8 cellular contexts compared by ENCODE assay signal in the genomic region with DNA sequence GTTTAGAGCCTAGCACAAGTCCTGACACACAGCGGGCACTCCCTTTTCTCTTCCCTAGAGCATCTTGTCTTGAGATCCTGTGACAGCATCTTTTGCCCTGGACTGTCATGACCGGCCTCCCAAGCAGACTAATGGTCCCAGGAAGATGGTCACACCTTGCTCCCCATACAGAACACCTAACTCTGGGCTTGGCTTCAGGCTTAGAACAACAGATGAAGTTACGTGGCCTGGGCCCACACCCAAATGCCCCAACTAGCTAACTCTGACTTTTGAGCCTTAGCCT. TPM values are rescaled to one million over a fixed set of nuclear protein-coding genes. Genes with fewer than 3 reads are reported as not detected.
DNase-seq lines count a peak whose midpoint lies in the region; FAIRE-seq and TF ChIP-seq lines count a peak whose summit lies in the region.

No MANE protein-coding gene starts in this region.

- H2BK5ac ChIP-seq in H1 (ENCODE audit: low read depth, low read length), result peak overlapping the region; percentile 67; the same call in 1 of the 2 replicates

- H3K14ac ChIP-seq in H1 (ENCODE audit: insufficient read length), result no peak overlapping the region

- no peaks in the 10 kb centered on the region for H3K27me3 ChIP-seq in BLaER1 treated with 17β-estradiol and CSF1 and Interleukin-3, amounts not matched to agents 10 nM and 100 nM
- H3K27me3 ChIP-seq in MM.1S (replicated peaks; ENCODE audit: insufficient read depth, low read length) (no peaks in the 10 kb centered on the region; the same call in 1 of the 2 replicates), H1 (replicated peaks in 1 of 4; ENCODE audit: control insufficient read depth in 3 of 4, extremely low read depth in 1 of 4, insufficient read depth in 3 of 4, low read length in 3 of 4) (peaks cover 0 to 2% (median 0%) of the 10 kb centered on the region in 4 experiments; a peak in 2 of 7 replicates), neuron (ENCODE audit: insufficient read depth, low read length) (no peaks in the 10 kb centered on the region)

- peaks cover 8% of the 10 kb centered on the region; the same call in 1 of the 2 replicates for H3K23me2 ChIP-seq in H1 (ENCODE audit: low read depth, low read length)

- H3K79me1 ChIP-seq in H1 (ENCODE audit: low read depth, low read length), result peaks cover 8% of the 10 kb centered on the region; the same call in 1 of the 2 replicates

- TF ChIP-seq CTCF in MM.1S (IDR thresholded peaks at IDR 0.05; ENCODE audit: low read length) (no peak), H1 (IDR thresholded peaks at IDR 0.05; ENCODE audit: control extremely low read depth in 1 of 3, insufficient read depth in 1 of 3, low read depth in 1 of 3, low read length in 3 of 3) (no peak)

- H3K79me2 ChIP-seq in MM.1S (ENCODE audit: low read length) (peaks cover 40% of the 10 kb centered on the region), H1 (ENCODE audit: control insufficient read depth in 1 of 2, insufficient read depth in 2 of 2, low read length in 2 of 2) (peaks cover 0 to 30% of the 10 kb centered on the region in 2 experiments; a peak in 2 of 4 replicates)

- H4K91ac ChIP-seq in H1 (replicated peaks; ENCODE audit: insufficient read length, low read length), result peak overlapping the region; percentile 6

- FAIRE-seq in H1 (lab: Jason Lieb, UNC), result no peak
- no peak for FAIRE-seq in frontal cortex (lab: Jason Lieb, UNC)
- no peak for FAIRE-seq in GM12891 (lab: Jason Lieb, UNC)

- H3K4me3 ChIP-seq in BLaER1 treated with 17β-estradiol and CSF1 and Interleukin-3, amounts not matched to agents 10 nM and 100 nM, result peak overlapping the region in 9 of 10 experiments; percentile 77 to 98 (median 92); a peak in 18 of 20 replicates
- peak overlapping the region; percentile 79 for H3K4me3 ChIP-seq in MM.1S (ENCODE audit: low read length)
- peak overlapping the region in 1 of 4 experiments; percentile 85; a peak in 3 of 8 replicates for H3K4me3 ChIP-seq in H1 (ENCODE audit: extremely low read depth in 1 of 4, insufficient read depth in 2 of 4, low read depth in 3 of 4, low read length in 4 of 4)
- peak overlapping the region; percentile 47 for H3K4me3 ChIP-seq in neuron (ENCODE audit: low read length)

- H3K9ac ChIP-seq in BLaER1 treated with 17β-estradiol and CSF1 and Interleukin-3, amounts not matched to agents 10 nM and 100 nM, result peak overlapping the region; percentile 81 to 94 (median 90); a peak in 21 of 22 replicates
- H3K9ac ChIP-seq in MM.1S (ENCODE audit: low read length) (peak overlapping the region; percentile 92), H1 (replicated peaks in 1 of 4; ENCODE audit: extremely low read depth in 1 of 4, low read depth in 3 of 4, low read length in 3 of 4) (peak overlapping the region in 2 of 4 experiments; percentile 1 to 6; a peak in 3 of 7 replicates)

- CTCF ChIA-PET in H1 (lab: Charles Lee; ENCODE audit: partially characterized antibody), result interaction anchor here (2.1 to 3.6 kb wide), 3 partner anchors 53 to 123 kb away, joined by 5 to 20 read pairs (median 9); no protein-coding TSS in a partner anchor

- H2BK15ac ChIP-seq in H1 (ENCODE audit: low read length), result peak overlapping the region; percentile 46; the same call in 1 of the 2 replicates

- no peaks in the 10 kb centered on the region for H3K9me2 ChIP-seq in MM.1S (replicated peaks; ENCODE audit: insufficient read depth, low read length)

- H3K4me2 ChIP-seq in BLaER1 treated with 17β-estradiol and CSF1 and Interleukin-3, amounts not matched to agents 10 nM and 100 nM, result peak overlapping the region; percentile 84 to 98 (median 91)
- H3K4me2 ChIP-seq in MM.1S (ENCODE audit: low read depth, low read length) (peak overlapping the region; percentile 97), H1 (ENCODE audit: insufficient read depth in 1 of 2, low read depth in 2 of 2, low read length in 2 of 2) (peak overlapping the region; percentile 66 to 71)

- no peak overlapping the region; the same call in 1 of the 2 replicates for H2BK20ac ChIP-seq in H1 (ENCODE audit: low read length)

- peaks cover 41 to 61% (median 47%) of the 10 kb centered on the region in 10 experiments for H3K4me1 ChIP-seq in BLaER1 treated with 17β-estradiol and CSF1 and Interleukin-3, amounts not matched to agents 10 nM and 100 nM
- H3K4me1 ChIP-seq in MM.1S (ENCODE audit: low read length) (peaks cover 6% of the 10 kb centered on the region), H1 (replicated peaks in 1 of 4; ENCODE audit: control insufficient read depth in 3 of 4, insufficient read depth in 4 of 4, low read length in 3 of 4) (peaks cover 0 to 5% (median 2%) of the 10 kb centered on the region in 4 experiments; a peak in 2 of 7 replicates), neuron (ENCODE audit: insufficient read depth, low read length) (peaks cover 20% of the 10 kb centered on the region)

- TF ChIP-seq RAD21 in H1 (IDR thresholded peaks at IDR 0.05 in 1 of 2, conservative IDR thresholded peaks at IDR 0.05 in 1 of 2; ENCODE audit: low read depth in 2 of 2, low read length in 2 of 2), result no peak

- H3K9me3 ChIP-seq in BLaER1 treated with 17β-estradiol and CSF1 and Interleukin-3, amounts not matched to agents 10 nM and 100 nM (replicated peaks in 1 of 11), result no peaks in the 10 kb centered on the region
- H3K9me3 ChIP-seq in MM.1S (replicated peaks; ENCODE audit: insufficient read depth, low read length) (no peaks in the 10 kb centered on the region), H1 (ENCODE audit: insufficient read depth in 2 of 2, low read depth in 1 of 2, low read length in 1 of 2) (no peaks in the 10 kb centered on the region), neuron (ENCODE audit: low read length) (no peaks in the 10 kb centered on the region)

- DNase-seq in MM.1S (no peak), H1 (ENCODE audit: low read depth in 1 of 2, low spot score in 2 of 2) (no peak), GM19238 (ENCODE audit: insufficient read length, low spot score) (no peak), frontal cortex (ENCODE audit: low spot score in 2 of 2) (no peak), anterior cingulate cortex (lab: John Stamatoyannopoulos, UW) (no peak), GM12891 (ENCODE audit: insufficient read length, low spot score) (no peak)

- peak overlapping the region; percentile 95; the same call in 1 of the 2 replicates for H4K8ac ChIP-seq in H1 (ENCODE audit: extremely low read depth, insufficient read depth, low read length)

- H3K56ac ChIP-seq in H1 (replicated peaks; ENCODE audit: insufficient read length, low read depth, low read length), result no peak overlapping the region

- H2AFZ ChIP-seq in MM.1S (ENCODE audit: low read length), result peak overlapping the region; percentile 90
- no peak overlapping the region for H2AFZ ChIP-seq in H1 (ENCODE audit: low read length)
- H2AFZ ChIP-seq in neuron (ENCODE audit: low read depth, low read length), result no peak overlapping the region

- no peak overlapping the region for H2BK120ac ChIP-seq in H1 (replicated peaks; ENCODE audit: low read depth, low read length)

- H3K36me3 ChIP-seq in BLaER1 treated with 17β-estradiol and CSF1 and Interleukin-3, amounts not matched to agents 10 nM and 100 nM, result peaks cover 24 to 32% (median 28%) of the 10 kb centered on the region in 11 experiments
- H3K36me3 ChIP-seq in MM.1S (replicated peaks; ENCODE audit: insufficient read depth, low read length) (no peaks in the 10 kb centered on the region), H1 (ENCODE audit: control insufficient read depth in 2 of 4, insufficient read depth in 4 of 4, low read length in 3 of 4) (peaks cover 0 to 3% (median 1%) of the 10 kb centered on the region in 4 experiments; a peak in 4 of 8 replicates), neuron (ENCODE audit: insufficient read depth, low read length) (peaks cover 6% of the 10 kb centered on the region)

- no peak overlapping the region; the same call in 1 of the 2 replicates for H2AK5ac ChIP-seq in H1 (ENCODE audit: low read depth, low read length)

- peaks cover 7 to 34% (median 16%) of the 10 kb centered on the region in 11 experiments; a peak in 15 of 22 replicates for H4K20me1 ChIP-seq in BLaER1 treated with 17β-estradiol and CSF1 and Interleukin-3, amounts not matched to agents 10 nM and 100 nM
- H4K20me1 ChIP-seq in MM.1S (ENCODE audit: insufficient read depth, low read length) (no peaks in the 10 kb centered on the region), H1 (replicated peaks in 1 of 2; ENCODE audit: control insufficient read depth in 1 of 2, insufficient read depth in 2 of 2, low read length in 2 of 2) (peaks cover 0 to 3% of the 10 kb centered on the region in 2 experiments)

- H3K23ac ChIP-seq in H1 (ENCODE audit: insufficient read length), result no peak overlapping the region

- H3K27ac ChIP-seq in BLaER1 treated with 17β-estradiol and CSF1 and Interleukin-3, amounts not matched to agents 10 nM and 100 nM, result peak overlapping the region; percentile 81 to 92 (median 88)
- H3K27ac ChIP-seq in MM.1S (ENCODE audit: low read length), result no peak overlapping the region
- no peak overlapping the region for H3K27ac ChIP-seq in H1 (ENCODE audit: low read depth, low read length)

- TF ChIP-seq POLR2A in H1 (IDR thresholded peaks at IDR 0.05; ENCODE audit: control extremely low read depth in 1 of 2, low read depth in 2 of 2, low read length in 2 of 2) (no peak), GM12891 (IDR thresholded peaks at IDR 0.05; ENCODE audit: low read depth, low read length) (no peak)

- WGBS in H1 (ENCODE audit: extremely low coverage in 1 of 2, insufficient coverage in 1 of 2, insufficient read length in 1 of 2, insufficient replicate concordance in 2 of 2, low coverage in 1 of 2, low lambda C conversion rate in 2 of 2, missing lambda C conversion rate in 1 of 2), 2 experiments, result 89% methylated on average over 3 of the region's 3 CpGs; no CpG with 5 or more reads in 1 of the 2 experiments

- POLR2A ChIA-PET in H1 (lab: Charles Lee; ENCODE audit: partially characterized antibody), result interaction anchor here (1.2 to 3.3 kb wide), 4 partner anchors 17 to 142 kb away, joined by 3 to 18 read pairs (median 4); a partner anchor contains a TSS

- no peaks in the 10 kb centered on the region for H3F3A ChIP-seq in MM.1S (ENCODE audit: insufficient read depth, low read length)

- no peak overlapping the region for H3K18ac ChIP-seq in H1 (ENCODE audit: extremely low read depth, low read length)

- no peak for TF ChIP-seq EP300 in H1 (IDR thresholded peaks at IDR 0.05; ENCODE audit: borderline replicate concordance in 1 of 2, low read depth in 2 of 2, low read length in 2 of 2)

- 0 out of 2 replicates have a peak overlapping the region, but pooled peaks have one; percentile 35 for H2BK12ac ChIP-seq in H1 (ENCODE audit: low read depth, low read length)

- H3K4ac ChIP-seq in H1 (replicated peaks; ENCODE audit: insufficient read length, low read depth, low read length), result peak overlapping the region; percentile 48

- H4K5ac ChIP-seq in H1 (ENCODE audit: insufficient read length, low read depth, low read length), result peak overlapping the region; percentile 42

RNA-seq across cellular contexts. Expression of a gene that starts 0.8 kb away (rescaled TPM):
- 35.2 and 36.3 TPM in 2 replicates for total RNA-seq in H1 (2021; fragmentation: NEBNext Ultra II Directional; extraction: Animal tissue kit (Norgen Biotek cat#: 25700))
- 31.5 and 43.9 TPM in 2 replicates for polyA plus RNA-seq in H1 (2011; rRNA removed)
- polyA plus RNA-seq in H1 (2011; cell fraction: cytosol; rRNA removed), result 35.7 TPM
- 57.3 TPM for polyA plus RNA-seq in H1 (2011; cell fraction: nucleus; rRNA removed)
- 24.6 to 29.9 TPM (median 26.4 TPM) in 4 replicates for polyA plus RNA-seq in H1 (2012, experiment 1 of 2)
- polyA plus RNA-seq in H1 (2012, experiment 2 of 2), result 31.3 TPM
- 15.2 TPM for polyA plus RNA-seq in H1 (2013, experiment 1 of 2)
- polyA plus RNA-seq in H1 (2013, experiment 2 of 2), result 15.8 TPM
- polyA minus RNA-seq in H1 (2011; rRNA and poly(A)+ RNA removed), result 93.9 and 111 TPM in 2 replicates
- 35.8 TPM for polyA minus RNA-seq in H1 (2011; cell fraction: cytosol; rRNA and poly(A)+ RNA removed)
- 20.8 TPM for polyA minus RNA-seq in H1 (2011; cell fraction: nucleus; rRNA and poly(A)+ RNA removed)
- 51.4 TPM for total RNA-seq in frontal cortex
- polyA plus RNA-seq in GM12891 (2012; ENCODE audit: low read depth, missing spikeins), result 8.2 TPM

RNA-seq across cellular contexts. Expression of a gene that starts 12.6 kb away (rescaled TPM):
- total RNA-seq in H1 (2021; fragmentation: NEBNext Ultra II Directional; extraction: Animal tissue kit (Norgen Biotek cat#: 25700)), result 0.50 and 0.54 TPM in 2 replicates
- polyA plus RNA-seq in H1 (2011; rRNA removed), result 0.60 and 0.96 TPM in 2 replicates
- polyA plus RNA-seq in H1 (2011; cell fraction: cytosol; rRNA removed), result 0.89 TPM
- polyA plus RNA-seq in H1 (2011; cell fraction: nucleus; rRNA removed), result 6.2 TPM
- polyA plus RNA-seq in H1 (2012, experiment 1 of 2), result 0.38 to 0.50 TPM (median 0.42 TPM) in 4 replicates
- polyA plus RNA-seq in H1 (2012, experiment 2 of 2), result not detected
- polyA plus RNA-seq in H1 (2013, experiment 1 of 2), result 0.18 TPM
- polyA plus RNA-seq in H1 (2013, experiment 2 of 2), result 0.17 TPM
- polyA minus RNA-seq in H1 (2011; rRNA and poly(A)+ RNA removed), result 0.66 and 0.71 TPM in 2 replicates
- polyA minus RNA-seq in H1 (2011; cell fraction: cytosol; rRNA and poly(A)+ RNA removed), result not detected
- 1.00 TPM for polyA minus RNA-seq in H1 (2011; cell fraction: nucleus; rRNA and poly(A)+ RNA removed)
- total RNA-seq in frontal cortex, result not detected
- polyA plus RNA-seq in GM12891 (2012; ENCODE audit: low read depth, missing spikeins), result not detected

RNA-seq across cellular contexts. Expression of a gene that starts 15.9 kb away (rescaled TPM):
- total RNA-seq in H1 (2021; fragmentation: NEBNext Ultra II Directional; extraction: Animal tissue kit (Norgen Biotek cat#: 25700)), result 1.3 and 1.8 TPM in 2 replicates
- 4.7 and 4.8 TPM in 2 replicates for polyA plus RNA-seq in H1 (2011; rRNA removed)
- polyA plus RNA-seq in H1 (2011; cell fraction: cytosol; rRNA removed), result 3.4 TPM
- 4.0 TPM for polyA plus RNA-seq in H1 (2011; cell fraction: nucleus; rRNA removed)
- polyA plus RNA-seq in H1 (2012, experiment 1 of 2), result 0.70 to 2.1 TPM (median 1.8 TPM) in 4 replicates
- 1.6 TPM for polyA plus RNA-seq in H1 (2012, experiment 2 of 2)
- 1.7 TPM for polyA plus RNA-seq in H1 (2013, experiment 1 of 2)
- polyA plus RNA-seq in H1 (2013, experiment 2 of 2), result 1.7 TPM
- 1.6 and 2.1 TPM in 2 replicates for polyA minus RNA-seq in H1 (2011; rRNA and poly(A)+ RNA removed)
- polyA minus RNA-seq in H1 (2011; cell fraction: cytosol; rRNA and poly(A)+ RNA removed), result 1.1 TPM
- polyA minus RNA-seq in H1 (2011; cell fraction: nucleus; rRNA and poly(A)+ RNA removed), result 3.2 TPM
- total RNA-seq in frontal cortex, result 14.3 TPM
- 1.5 TPM for polyA plus RNA-seq in GM12891 (2012; ENCODE audit: low read depth, missing spikeins)

RNA-seq across cellular contexts. Expression of a gene that starts 26.6 kb away (rescaled TPM):
- total RNA-seq in H1 (2021; fragmentation: NEBNext Ultra II Directional; extraction: Animal tissue kit (Norgen Biotek cat#: 25700)), result 0.34 and 1.9 TPM in 2 replicates
- polyA plus RNA-seq in H1 (2011; rRNA removed), result 0.65 and 1.8 TPM in 2 replicates
- polyA plus RNA-seq in H1 (2011; cell fraction: cytosol; rRNA removed), result 1.6 TPM
- polyA plus RNA-seq in H1 (2011; cell fraction: nucleus; rRNA removed), result 8.9 TPM
- 0.66 to 1.4 TPM (median 0.97 TPM) in 4 replicates for polyA plus RNA-seq in H1 (2012, experiment 1 of 2)
- polyA plus RNA-seq in H1 (2012, experiment 2 of 2), result 0.46 TPM
- 0.26 TPM for polyA plus RNA-seq in H1 (2013, experiment 1 of 2)
- 0.22 TPM for polyA plus RNA-seq in H1 (2013, experiment 2 of 2)
- 1.3 TPM in 1 of 2 replicates, not detected in the other for polyA minus RNA-seq in H1 (2011; rRNA and poly(A)+ RNA removed)
- not detected for polyA minus RNA-seq in H1 (2011; cell fraction: cytosol; rRNA and poly(A)+ RNA removed)
- polyA minus RNA-seq in H1 (2011; cell fraction: nucleus; rRNA and poly(A)+ RNA removed), result 2.8 TPM
- total RNA-seq in frontal cortex, result 1.6 TPM
- 80.4 TPM for polyA plus RNA-seq in GM12891 (2012; ENCODE audit: low read depth, missing spikeins)

Comparison
In these comparisons a context has a peak if more than half of its experiments do, and no peak if none do; other contexts are left out.
1. H3K27ac ChIP-seq: peak in BLaER1 treated with 17β-estradiol and CSF1 and Interleukin-3, amounts not matched to agents 10 nM and 100 nM (11 of 11); none in MM.1S (single experiment) and H1 (single experiment).
2. Peak in every context shown above with its lines, with median percentiles within 50 percentile points of each other: H3K4me2 ChIP-seq.